In the genomic region with DNA sequence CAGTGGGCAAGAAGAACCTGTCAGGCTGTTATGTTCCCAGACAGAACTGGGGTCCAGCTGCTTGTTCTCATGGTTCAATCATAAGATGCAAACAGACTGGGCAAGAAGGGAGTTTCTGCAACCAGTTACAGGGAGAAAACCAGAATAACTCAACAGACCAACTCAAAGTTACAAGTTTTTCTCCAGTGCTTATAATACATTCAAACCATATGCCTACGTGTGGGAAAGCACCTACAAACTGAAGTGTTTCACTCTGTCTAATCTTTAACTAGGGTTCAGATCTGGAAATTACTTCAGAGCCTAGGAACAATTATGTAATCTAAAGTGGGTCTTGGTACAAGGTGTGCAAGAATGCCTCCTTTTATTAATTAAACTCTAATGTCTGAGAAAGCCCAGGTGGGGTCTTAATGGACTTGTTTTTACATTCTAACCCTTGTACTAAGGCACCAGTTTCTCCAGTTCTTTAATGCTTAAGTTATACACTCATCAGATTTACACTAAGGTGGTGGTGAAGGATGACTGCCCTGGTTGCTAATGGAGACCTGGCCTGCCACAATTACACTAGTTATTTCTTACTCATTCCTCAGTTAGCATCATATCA, we compare ENCODE assay signal across 2 cellular contexts.
TF ChIP-seq lines count a peak whose summit lies in the region.

No MANE protein-coding gene starts in this region.

TF ChIP-seq in liver, 16 proteins besides CTCF, POLR2A, EP300 and RAD21:
- TF ChIP-seq, protein P1, sequence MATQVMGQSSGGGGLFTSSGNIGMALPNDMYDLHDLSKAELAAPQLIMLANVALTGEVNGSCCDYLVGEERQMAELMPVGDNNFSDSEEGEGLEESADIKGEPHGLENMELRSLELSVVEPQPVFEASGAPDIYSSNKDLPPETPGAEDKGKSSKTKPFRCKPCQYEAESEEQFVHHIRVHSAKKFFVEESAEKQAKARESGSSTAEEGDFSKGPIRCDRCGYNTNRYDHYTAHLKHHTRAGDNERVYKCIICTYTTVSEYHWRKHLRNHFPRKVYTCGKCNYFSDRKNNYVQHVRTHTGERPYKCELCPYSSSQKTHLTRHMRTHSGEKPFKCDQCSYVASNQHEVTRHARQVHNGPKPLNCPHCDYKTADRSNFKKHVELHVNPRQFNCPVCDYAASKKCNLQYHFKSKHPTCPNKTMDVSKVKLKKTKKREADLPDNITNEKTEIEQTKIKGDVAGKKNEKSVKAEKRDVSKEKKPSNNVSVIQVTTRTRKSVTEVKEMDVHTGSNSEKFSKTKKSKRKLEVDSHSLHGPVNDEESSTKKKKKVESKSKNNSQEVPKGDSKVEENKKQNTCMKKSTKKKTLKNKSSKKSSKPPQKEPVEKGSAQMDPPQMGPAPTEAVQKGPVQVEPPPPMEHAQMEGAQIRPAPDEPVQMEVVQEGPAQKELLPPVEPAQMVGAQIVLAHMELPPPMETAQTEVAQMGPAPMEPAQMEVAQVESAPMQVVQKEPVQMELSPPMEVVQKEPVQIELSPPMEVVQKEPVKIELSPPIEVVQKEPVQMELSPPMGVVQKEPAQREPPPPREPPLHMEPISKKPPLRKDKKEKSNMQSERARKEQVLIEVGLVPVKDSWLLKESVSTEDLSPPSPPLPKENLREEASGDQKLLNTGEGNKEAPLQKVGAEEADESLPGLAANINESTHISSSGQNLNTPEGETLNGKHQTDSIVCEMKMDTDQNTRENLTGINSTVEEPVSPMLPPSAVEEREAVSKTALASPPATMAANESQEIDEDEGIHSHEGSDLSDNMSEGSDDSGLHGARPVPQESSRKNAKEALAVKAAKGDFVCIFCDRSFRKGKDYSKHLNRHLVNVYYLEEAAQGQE (IDR thresholded peaks at IDR 0.05) = no peak
- peak; percentile 28 for TF ChIP-seq YY1 (IDR thresholded peaks at IDR 0.05)
- TF ChIP-seq HNF4A (conservative IDR thresholded peaks at IDR 0.05) = peak in 1 of 2 donors; percentile 44

TF ChIP-seq in HepG2, 621 proteins besides CTCF, POLR2A, EP300 and RAD21 (continued from another document):
- TF ChIP-seq ZNF766 (CRISPR knock-in tag; IDR thresholded peaks at IDR 0.05; ENCODE audit: borderline replicate concordance) (no peak), SIX4 (CRISPR knock-in tag; IDR thresholded peaks at IDR 0.05) (no peak), ZNF660 (CRISPR knock-in tag; IDR thresholded peaks at IDR 0.05; ENCODE audit: borderline replicate concordance, low read depth) (no peak), KLF15 (CRISPR knock-in tag; IDR thresholded peaks at IDR 0.05; ENCODE audit: borderline replicate concordance) (no peak), MEIS1 (CRISPR knock-in tag; IDR thresholded peaks at IDR 0.05; ENCODE audit: borderline replicate concordance) (no peak)
- TF ChIP-seq, protein P2, sequence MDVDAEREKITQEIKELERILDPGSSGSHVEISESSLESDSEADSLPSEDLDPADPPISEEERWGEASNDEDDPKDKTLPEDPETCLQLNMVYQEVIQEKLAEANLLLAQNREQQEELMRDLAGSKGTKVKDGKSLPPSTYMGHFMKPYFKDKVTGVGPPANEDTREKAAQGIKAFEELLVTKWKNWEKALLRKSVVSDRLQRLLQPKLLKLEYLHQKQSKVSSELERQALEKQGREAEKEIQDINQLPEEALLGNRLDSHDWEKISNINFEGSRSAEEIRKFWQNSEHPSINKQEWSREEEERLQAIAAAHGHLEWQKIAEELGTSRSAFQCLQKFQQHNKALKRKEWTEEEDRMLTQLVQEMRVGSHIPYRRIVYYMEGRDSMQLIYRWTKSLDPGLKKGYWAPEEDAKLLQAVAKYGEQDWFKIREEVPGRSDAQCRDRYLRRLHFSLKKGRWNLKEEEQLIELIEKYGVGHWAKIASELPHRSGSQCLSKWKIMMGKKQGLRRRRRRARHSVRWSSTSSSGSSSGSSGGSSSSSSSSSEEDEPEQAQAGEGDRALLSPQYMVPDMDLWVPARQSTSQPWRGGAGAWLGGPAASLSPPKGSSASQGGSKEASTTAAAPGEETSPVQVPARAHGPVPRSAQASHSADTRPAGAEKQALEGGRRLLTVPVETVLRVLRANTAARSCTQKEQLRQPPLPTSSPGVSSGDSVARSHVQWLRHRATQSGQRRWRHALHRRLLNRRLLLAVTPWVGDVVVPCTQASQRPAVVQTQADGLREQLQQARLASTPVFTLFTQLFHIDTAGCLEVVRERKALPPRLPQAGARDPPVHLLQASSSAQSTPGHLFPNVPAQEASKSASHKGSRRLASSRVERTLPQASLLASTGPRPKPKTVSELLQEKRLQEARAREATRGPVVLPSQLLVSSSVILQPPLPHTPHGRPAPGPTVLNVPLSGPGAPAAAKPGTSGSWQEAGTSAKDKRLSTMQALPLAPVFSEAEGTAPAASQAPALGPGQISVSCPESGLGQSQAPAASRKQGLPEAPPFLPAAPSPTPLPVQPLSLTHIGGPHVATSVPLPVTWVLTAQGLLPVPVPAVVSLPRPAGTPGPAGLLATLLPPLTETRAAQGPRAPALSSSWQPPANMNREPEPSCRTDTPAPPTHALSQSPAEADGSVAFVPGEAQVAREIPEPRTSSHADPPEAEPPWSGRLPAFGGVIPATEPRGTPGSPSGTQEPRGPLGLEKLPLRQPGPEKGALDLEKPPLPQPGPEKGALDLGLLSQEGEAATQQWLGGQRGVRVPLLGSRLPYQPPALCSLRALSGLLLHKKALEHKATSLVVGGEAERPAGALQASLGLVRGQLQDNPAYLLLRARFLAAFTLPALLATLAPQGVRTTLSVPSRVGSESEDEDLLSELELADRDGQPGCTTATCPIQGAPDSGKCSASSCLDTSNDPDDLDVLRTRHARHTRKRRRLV (CRISPR knock-in tag; IDR thresholded peaks at IDR 0.05) = no peak
- TF ChIP-seq, protein P3, sequence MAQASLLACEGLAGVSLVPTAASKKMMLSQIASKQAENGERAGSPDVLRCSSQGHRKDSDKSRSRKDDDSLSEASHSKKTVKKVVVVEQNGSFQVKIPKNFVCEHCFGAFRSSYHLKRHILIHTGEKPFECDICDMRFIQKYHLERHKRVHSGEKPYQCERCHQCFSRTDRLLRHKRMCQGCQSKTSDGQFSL (CRISPR knock-in tag; IDR thresholded peaks at IDR 0.05) = no peak
